In the genomic region with DNA sequence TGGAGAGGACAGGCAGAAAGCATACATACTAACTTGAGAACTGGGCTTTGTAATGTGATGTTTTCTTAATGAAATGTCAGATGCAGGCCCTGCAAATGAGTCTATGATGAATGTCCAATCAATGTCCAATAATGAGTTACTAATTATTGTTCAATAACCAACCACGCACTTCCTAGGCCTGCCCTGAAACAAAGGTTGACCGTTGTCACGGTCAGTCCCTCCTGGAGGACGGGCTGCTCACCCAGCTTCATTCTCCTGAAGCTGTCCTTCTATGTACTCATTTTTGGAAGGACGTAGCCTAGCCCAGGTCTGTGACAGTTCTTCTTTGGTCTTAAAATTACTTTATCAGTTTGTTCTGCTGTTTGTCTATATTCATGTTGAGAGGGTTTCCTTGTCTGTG, we compare ENCODE assay signal across 9 cellular contexts. TPM values are rescaled to one million over a fixed set of nuclear protein-coding genes. Genes with fewer than 3 reads are reported as not detected.
"Had no signal": no experiment of that assay in that cellular context is flagged by ENCODE, and none has a peak within 500 bp of the region (broad histone marks: within the 10 kb centered on the region; RNA-seq: fewer than 3 reads in every experiment).

No MANE protein-coding gene starts in this region.

- ATAC-seq: HCT116 had no signal

- H3K36me3 ChIP-seq: HAP-1 had no signal

- H3K27ac ChIP-seq: GM23248 had no signal

- H3K4me1 ChIP-seq: HAP-1 had no signal

- H3K9ac ChIP-seq: GM23248 had no signal

- H3K9me3 ChIP-seq: HAP-1 had no signal

- H3K4me3 ChIP-seq: GM23248, HAP-1 had no signal

- DNase-seq: GM23248, GOT3, H7, HFFc6 had no signal

RNA-seq across cellular contexts. Expression of gene SEMA5B, which starts 30.9 kb away (rescaled TPM):
- total RNA-seq: GM23248, H4, HFFc6, HT-29 had no signal
- polyA plus RNA-seq: GM23248, IgD-negative memory B cell had no signal
